ENCODE assay signal across 8 cellular contexts in the genomic region with DNA sequence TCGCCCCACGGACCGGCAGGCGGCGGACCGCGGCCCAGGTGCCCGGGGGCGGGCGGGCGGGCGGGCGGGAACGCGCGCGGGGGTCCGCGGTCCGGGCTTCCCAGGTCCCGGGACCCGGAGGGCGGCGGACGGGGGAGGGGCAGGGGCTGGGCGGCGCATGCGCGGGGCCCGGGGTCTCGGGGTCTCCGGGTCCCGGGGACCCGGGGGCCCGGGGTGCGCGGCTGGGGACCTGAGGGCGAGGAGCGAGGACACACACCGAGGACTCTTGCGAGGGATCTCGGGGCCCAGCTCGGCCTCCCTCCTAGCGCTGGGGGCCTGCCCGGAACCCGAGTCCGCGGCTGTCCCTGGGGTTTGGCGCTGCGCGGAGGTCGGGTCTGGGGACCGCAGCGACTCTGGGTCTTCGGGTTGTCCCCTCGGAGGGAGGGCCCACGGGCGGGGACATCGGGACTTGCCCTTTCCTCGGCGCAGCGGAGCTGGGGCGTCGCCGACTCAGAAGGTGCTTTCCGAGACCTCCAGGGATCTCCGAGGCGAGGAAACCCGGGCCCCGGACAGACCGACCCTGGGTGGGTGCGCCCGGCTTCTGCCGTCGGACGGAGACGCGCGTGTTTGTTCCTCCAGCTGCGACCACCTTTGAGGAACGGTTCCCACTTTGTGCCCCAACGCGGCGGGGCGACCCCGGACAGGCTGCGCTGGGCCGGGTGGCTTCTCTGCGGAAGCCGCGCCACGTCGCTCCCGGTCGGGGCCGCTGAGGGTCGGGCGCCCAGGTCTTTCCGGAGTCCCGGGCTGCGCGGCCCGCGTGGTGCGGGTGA.
DNase-seq lines count a peak whose midpoint lies in the region; ATAC-seq and TF ChIP-seq lines count a peak whose summit lies in the region.

No MANE protein-coding gene starts in this region.

- peaks cover 20% of the 10 kb centered on the region for H3K36me3 ChIP-seq in WERI-Rb-1

- no peaks in the 10 kb centered on the region for H3K27me3 ChIP-seq in WERI-Rb-1 (ENCODE audit: insufficient read depth, low read depth, severe bottlenecking)

- peak overlapping the region; percentile 64 for H3K4me3 ChIP-seq in WERI-Rb-1 (ENCODE audit: low read depth, low read length)

- H3K27ac ChIP-seq in WERI-Rb-1 (peak overlapping the region; percentile 54), caudate nucleus (ENCODE audit: low read depth, low read length) (peak overlapping the region; percentile 76)

- H3K9me3 ChIP-seq in WERI-Rb-1 (ENCODE audit: severe bottlenecking): no peaks in the 10 kb centered on the region

- TF ChIP-seq CTCF in WERI-Rb-1 (IDR thresholded peaks at IDR 0.05; ENCODE audit: low read depth, low read length): no peak

- DNase-seq in NCI-H82 (lab: John Stamatoyannopoulos, UW): peak; percentile 13
- DNase-seq in NCI-H82 treated with DMSO at 0.1 percent for 48 hours (lab: John Stamatoyannopoulos, UW; ENCODE audit: unreplicated experiment): no peak
- peak; percentile 41 for DNase-seq in WERI-Rb-1
- peak in 7 of 61 donors; percentile 34 to 66 (median 58) for DNase-seq in caudate nucleus (lab: John Stamatoyannopoulos, UW)
- peak; percentile 58 for DNase-seq in left kidney (ENCODE audit: low read depth, low spot score)
- peak; percentile 16 to 44 for DNase-seq in stimulated activated CD4-positive, alpha-beta T cell treated with anti-CD3 and anti-CD28 coated beads, Interleukin-4, amount 100 ng/mL, for 48 hours (ENCODE audit: low read depth in 2 of 2)
- no peak for DNase-seq in NOMO-1 (lab: John Stamatoyannopoulos, UW; ENCODE audit: unreplicated experiment in 2 of 2)

- peak; percentile 36 for ATAC-seq in HG03280 (IDR thresholded peaks at IDR 0.05; ENCODE audit: unreplicated experiment)

Comparison
In these comparisons a context has a peak if more than half of its experiments do, and no peak if none do; other contexts are left out.
1. DNase-seq: peak in NCI-H82 (single experiment), WERI-Rb-1 (single experiment), left kidney (single experiment) and stimulated activated CD4-positive, alpha-beta T cell treated with anti-CD3 and anti-CD28 coated beads, Interleukin-4, amount 100 ng/mL, for 48 hours (2 of 2); none in NCI-H82 treated with DMSO at 0.1 percent for 48 hours (single experiment) and NOMO-1 (0 of 2).